Comparison of ENCODE assay signal across 1 cellular context in the genomic region with DNA sequence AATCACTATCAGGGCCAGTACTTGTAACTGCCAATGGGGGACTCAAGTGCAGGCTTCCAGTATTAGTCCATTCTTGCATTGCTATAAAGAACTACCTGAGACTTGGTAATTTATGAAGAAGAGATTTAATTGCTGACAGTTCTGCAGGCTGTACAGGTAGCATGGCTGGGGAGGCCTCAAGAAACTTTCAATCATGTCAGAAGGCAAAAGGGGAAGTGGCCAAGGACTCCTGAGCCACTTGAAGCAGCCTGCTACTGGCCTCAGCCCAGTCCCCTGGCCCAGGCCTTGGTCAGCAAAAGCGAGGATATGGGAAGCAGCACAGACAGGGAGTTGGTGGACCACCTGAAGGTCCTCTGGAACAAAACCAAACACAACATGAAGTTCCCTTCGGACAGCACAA.
TF ChIP-seq lines count a peak whose summit lies in the region.

No MANE protein-coding gene starts in this region.

TF ChIP-seq in GM12878, 131 proteins besides CTCF, POLR2A, EP300 and RAD21:
- TF ChIP-seq SMAD1 (IDR thresholded peaks at IDR 0.05; ENCODE audit: low read depth, partially characterized antibody) (no peak), CHD1 (IDR thresholded peaks at IDR 0.05; ENCODE audit: low read depth, low read length) (no peak), ZNF274 (IDR thresholded peaks at IDR 0.05; ENCODE audit: insufficient read depth, insufficient read length) (no peak), EED (IDR thresholded peaks at IDR 0.05; ENCODE audit: low read depth) (no peak), SPI1 (IDR thresholded peaks at IDR 0.05; ENCODE audit: borderline replicate concordance, insufficient read depth, low read depth, low read length) (peak; percentile 83; the same call in 1 of the 2 replicates)
